19 cellular contexts compared by ENCODE assay signal in genomic region chr2:42284019-42284418, GRCh38.
DNase-seq lines count a peak whose midpoint lies in the region; ATAC-seq, FAIRE-seq and TF ChIP-seq lines count a peak whose summit lies in the region.
"Had no signal": no experiment of that assay in that cellular context is flagged by ENCODE, and none has a peak within 500 bp of the region (broad histone marks: within the 10 kb centered on the region; RNA-seq: fewer than 3 reads in every experiment).

No MANE protein-coding gene starts in this region.

- H2AK5ac ChIP-seq in IMR-90 (ENCODE audit: low read depth, low read length) (no peak overlapping the region), mesendoderm (ENCODE audit: low read length) (no peak overlapping the region)

- no peak overlapping the region for H2BK20ac ChIP-seq in IMR-90 (ENCODE audit: low read depth, low read length)

- H4K5ac ChIP-seq in IMR-90 (ENCODE audit: low read depth, low read length) = no peak overlapping the region
- no peak overlapping the region for H4K5ac ChIP-seq in mesendoderm (ENCODE audit: low read length)

- H3K56ac ChIP-seq in IMR-90 (ENCODE audit: extremely low read depth, insufficient read depth, low read length) (no peak overlapping the region), mesendoderm (ENCODE audit: low read length) (no peak overlapping the region)

- H3K27me3 ChIP-seq in IMR-90 (ENCODE audit: control insufficient read depth, insufficient read depth, low read length) (no peaks in the 10 kb centered on the region), mesendoderm (ENCODE audit: insufficient read depth, low read length, poor library complexity) (no peaks in the 10 kb centered on the region)
- H3K27me3 ChIP-seq: BE2C had no signal

- BruUV-seq in IMR-90 (replicated peaks; lab: Mats Ljungman, UMichigan) = no TSS peak

- no peak overlapping the region for H4K8ac ChIP-seq in IMR-90 (ENCODE audit: low read depth in 2 of 2, low read length in 2 of 2)
- H4K8ac ChIP-seq in mesendoderm (ENCODE audit: low read depth, low read length) = no peak overlapping the region

- H2AK9ac ChIP-seq in IMR-90 (replicated peaks; ENCODE audit: low read depth, low read length, poor library complexity) = no peak overlapping the region

- TF ChIP-seq POLR2A in A549 (IDR thresholded peaks at IDR 0.05; ENCODE audit: low read length) (no peak), IMR-90 (IDR thresholded peaks at IDR 0.05; ENCODE audit: low read depth, low read length) (no peak)

- no peak for TF ChIP-seq EP300 in A549 (IDR thresholded peaks at IDR 0.05)

- no peak overlapping the region for H4K91ac ChIP-seq in IMR-90 (ENCODE audit: insufficient read depth, low read depth, low read length)

- intact Hi-C loops in IMR-90 (cut with micrococcal nuclease) = no loop called here

- peaks cover 17% of the 10 kb centered on the region for H3K36me3 Mint-ChIP-seq in activated naive CD4-positive, alpha-beta T cell treated with anti-CD3 and anti-CD28 coated beads, Interleukin-2, amount 50 U/mL, for 24 hours
- H3K36me3 Mint-ChIP-seq in activated naive CD8-positive, alpha-beta T cell treated with anti-CD3 and anti-CD28 coated beads for 36 hours = peaks cover 18% of the 10 kb centered on the region
- peaks cover 27% of the 10 kb centered on the region for H3K36me3 Mint-ChIP-seq in type B pancreatic cell

- no peak overlapping the region for H3K14ac ChIP-seq in IMR-90 (replicated peaks; ENCODE audit: low read depth, low read length)

- dilution Hi-C loops in IMR-90 (cut with HindIII; ENCODE audit: low sequenced_read_pairs, unreplicated experiment) = no loop called here

- peaks cover 22% of the 10 kb centered on the region for H3K4me1 Mint-ChIP-seq in activated naive CD4-positive, alpha-beta T cell treated with anti-CD3 and anti-CD28 coated beads, Interleukin-2, amount 50 U/mL, for 24 hours
- H3K4me1 Mint-ChIP-seq in activated naive CD8-positive, alpha-beta T cell treated with anti-CD3 and anti-CD28 coated beads for 36 hours = peaks cover 20% of the 10 kb centered on the region
- peaks cover 6% of the 10 kb centered on the region for H3K4me1 Mint-ChIP-seq in type B pancreatic cell (ENCODE audit: unreplicated experiment)

- H3K27me3 Mint-ChIP-seq in activated naive CD4-positive, alpha-beta T cell treated with anti-CD3 and anti-CD28 coated beads, Interleukin-2, amount 50 U/mL, for 24 hours = no peaks in the 10 kb centered on the region
- no peaks in the 10 kb centered on the region for H3K27me3 Mint-ChIP-seq in activated naive CD8-positive, alpha-beta T cell treated with anti-CD3 and anti-CD28 coated beads for 36 hours
- H3K27me3 Mint-ChIP-seq in type B pancreatic cell = no peaks in the 10 kb centered on the region
- H3K27me3 Mint-ChIP-seq: CD4-positive, alpha-beta memory T cell had no signal

- H3K4me3 ChIP-seq in A549 (no peak overlapping the region), IMR-90 (ENCODE audit: insufficient read depth, low read depth, low read length) (no peak overlapping the region), mesendoderm (ENCODE audit: low read length) (no peak overlapping the region)
- H3K4me3 ChIP-seq: GM23248, HAP-1 had no signal

- 84% methylated on average over 6 of the region's 6 CpGs for WGBS in A549 (ENCODE audit: missing lambda C conversion rate)
- no CpG with 5 or more reads among the region's 6 CpGs for WGBS in IMR-90 (ENCODE audit: extremely low coverage in 2 of 2, insufficient read length in 1 of 2), 2 experiments
- WGBS in mesendoderm (ENCODE audit: extremely low coverage, insufficient coverage, low lambda C conversion rate) = no CpG with 5 or more reads among the region's 6 CpGs

- ATAC-seq in A549 (no peak), IMR-90 (ENCODE audit: low read depth) (no peak)

- CTCF ChIA-PET in A549 (lab: Yijun Ruan, JAX) = interaction anchor here (1.0 kb wide), 1 partner anchor 188 kb away, joined by 3 read pairs; no protein-coding TSS in a partner anchor
- CTCF ChIA-PET in IMR-90 (lab: Yijun Ruan, JAX) = no interaction called here

- H3K4me1 ChIP-seq in A549 (peaks cover 11% of the 10 kb centered on the region; the same call in 1 of the 3 replicates), IMR-90 (ENCODE audit: control insufficient read depth, insufficient read depth, low read length) (peaks cover 4% of the 10 kb centered on the region), mesendoderm (ENCODE audit: control insufficient read depth, low read depth, low read length) (no peaks in the 10 kb centered on the region)
- H3K4me1 ChIP-seq: BE2C, HAP-1 had no signal

- H2BK15ac ChIP-seq in IMR-90 (ENCODE audit: low read depth, low read length) = no peak overlapping the region
- H2BK15ac ChIP-seq in mesendoderm (replicated peaks; ENCODE audit: low read depth) = no peak overlapping the region

- H3K23ac ChIP-seq in IMR-90 (ENCODE audit: low read depth, low read length) (no peak overlapping the region), mesendoderm (ENCODE audit: low read length) (no peak overlapping the region)

- no peak overlapping the region for H3K18ac ChIP-seq in IMR-90 (ENCODE audit: low read depth, low read length)
- H3K18ac ChIP-seq in mesendoderm (ENCODE audit: low read length) = no peak overlapping the region

- FAIRE-seq in A549 (lab: Jason Lieb, UNC) = no peak
- FAIRE-seq: GM12892, GM18507 had no signal

- H2BK120ac ChIP-seq in IMR-90 (ENCODE audit: low read depth, low read length) (no peak overlapping the region), mesendoderm (ENCODE audit: low read depth, low read length) (no peak overlapping the region)

- DNase-seq in activated naive CD4-positive, alpha-beta T cell treated with Interleukin-2 at 50 U/mL for 16 hours = no peak
- no peak for DNase-seq in A549 (ENCODE audit: low read depth in 1 of 2, low spot score in 1 of 2)
- no peak for DNase-seq in IMR-90
- no peak for DNase-seq in activated naive CD8-positive, alpha-beta T cell treated with anti-CD3 and anti-CD28 coated beads for 36 hours
- DNase-seq in KBM-7 = no peak
- no peak for DNase-seq in mesendoderm
- DNase-seq in type B pancreatic cell (ENCODE audit: extremely low spot score, unreplicated experiment) = no peak
- DNase-seq: ACHN; BE2C; C1 segment of cervical spinal cord; CD4-positive, alpha-beta memory T cell; DMS153; DMS79; GDM1; GM23248 had no signal

- H4K20me1 ChIP-seq in IMR-90 (ENCODE audit: insufficient read depth, low read length) = no peaks in the 10 kb centered on the region

- H3K9me3 ChIP-seq in A549 = no peaks in the 10 kb centered on the region
- no peaks in the 10 kb centered on the region for H3K9me3 ChIP-seq in IMR-90 (ENCODE audit: control insufficient read depth, insufficient read depth, low read length)
- H3K9me3 ChIP-seq: BE2C, HAP-1 had no signal

- peaks cover 12% of the 10 kb centered on the region for H3K36me3 ChIP-seq in IMR-90 (ENCODE audit: control insufficient read depth, insufficient read depth, low read length)
- H3K36me3 ChIP-seq in mesendoderm (ENCODE audit: control insufficient read depth, insufficient read depth, low read length) = no peaks in the 10 kb centered on the region

- peak overlapping the region; percentile 32 for H3K27ac Mint-ChIP-seq in activated naive CD4-positive, alpha-beta T cell treated with anti-CD3 and anti-CD28 coated beads, Interleukin-2, amount 50 U/mL, for 24 hours
- peak overlapping the region; percentile 45 for H3K27ac Mint-ChIP-seq in activated naive CD8-positive, alpha-beta T cell treated with anti-CD3 and anti-CD28 coated beads for 36 hours
- no peak overlapping the region for H3K27ac Mint-ChIP-seq in type B pancreatic cell

- H3K9me3 Mint-ChIP-seq in activated naive CD4-positive, alpha-beta T cell treated with anti-CD3 and anti-CD28 coated beads, Interleukin-2, amount 50 U/mL, for 24 hours = no peaks in the 10 kb centered on the region
- no peaks in the 10 kb centered on the region for H3K9me3 Mint-ChIP-seq in activated naive CD8-positive, alpha-beta T cell treated with anti-CD3 and anti-CD28 coated beads for 36 hours
- H3K9me3 Mint-ChIP-seq in type B pancreatic cell = no peaks in the 10 kb centered on the region
- H3K9me3 Mint-ChIP-seq: CD4-positive, alpha-beta memory T cell had no signal

- no peak overlapping the region for H2BK5ac ChIP-seq in IMR-90 (ENCODE audit: low read depth, low read length, poor library complexity, severe bottlenecking)
- H2BK5ac ChIP-seq in mesendoderm (ENCODE audit: low read length) = no peak overlapping the region

- H3K79me2 ChIP-seq in mesendoderm (ENCODE audit: control insufficient read depth, insufficient read depth, low read length) = no peaks in the 10 kb centered on the region

- H3K4me3 Mint-ChIP-seq in activated naive CD4-positive, alpha-beta T cell treated with anti-CD3 and anti-CD28 coated beads, Interleukin-2, amount 50 U/mL, for 24 hours = no peak overlapping the region
- H3K4me3 Mint-ChIP-seq in activated naive CD8-positive, alpha-beta T cell treated with anti-CD3 and anti-CD28 coated beads for 36 hours = no peak overlapping the region
- H3K4me3 Mint-ChIP-seq in type B pancreatic cell = no peak overlapping the region
- H3K4me3 Mint-ChIP-seq: CD4-positive, alpha-beta memory T cell had no signal

- in situ Hi-C loops in IMR-90 (cut with MboI; ENCODE audit: low sequenced_read_pairs) (no loop called here), KBM-7 (cut with MboI; ENCODE audit: low pct_unique_long_range_greater_than_20kb, low sequenced_read_pairs) (no loop called here)

- H3K9me1 ChIP-seq in IMR-90 (ENCODE audit: insufficient read depth, low read length) = no peaks in the 10 kb centered on the region

- H3K79me1 ChIP-seq in IMR-90 (ENCODE audit: low read depth in 1 of 2, low read length in 2 of 2) = peaks cover 3 to 6% of the 10 kb centered on the region in 2 experiments; a peak in 2 of 4 replicates
- H3K79me1 ChIP-seq in mesendoderm (ENCODE audit: low read length) = no peaks in the 10 kb centered on the region

- H3K4ac ChIP-seq in IMR-90 (ENCODE audit: low read depth, low read length) (no peak overlapping the region), mesendoderm (ENCODE audit: low read depth, low read length) (no peak overlapping the region)

- no peak overlapping the region for H3K27ac ChIP-seq in A549
- H3K27ac ChIP-seq in IMR-90 (ENCODE audit: insufficient read depth, low read length) = no peak overlapping the region
- H3K27ac ChIP-seq in mesendoderm (ENCODE audit: low read depth, low read length) = no peak overlapping the region
- H3K27ac ChIP-seq: GM23248 had no signal

- POLR2A ChIA-PET in A549 (lab: Yijun Ruan, JAX) (no interaction called here), IMR-90 (lab: Charles Lee; ENCODE audit: unreplicated experiment) (no interaction called here)

- H3K9ac ChIP-seq in IMR-90 (ENCODE audit: low read depth, low read length) (no peak overlapping the region), mesendoderm (ENCODE audit: low read length) (no peak overlapping the region)
- H3K9ac ChIP-seq: GM23248 had no signal

- TF ChIP-seq RAD21 in A549 (conservative IDR thresholded peaks at IDR 0.05 in 1 of 2, IDR thresholded peaks at IDR 0.05 in 1 of 2) (no peak), IMR-90 (IDR thresholded peaks at IDR 0.05; ENCODE audit: low read length) (no peak)

- no peak overlapping the region for H2AFZ ChIP-seq in IMR-90 (replicated peaks; ENCODE audit: low read length, poor library complexity)
- H2AFZ ChIP-seq: GM23248 had no signal

- TF ChIP-seq CTCF in A549 (IDR thresholded peaks at IDR 0.05) = no peak
- TF ChIP-seq CTCF in IMR-90 (conservative IDR thresholded peaks at IDR 0.05; ENCODE audit: low read depth, low read length) = no peak
- TF ChIP-seq CTCF in type B pancreatic cell (conservative IDR thresholded peaks at IDR 0.05) = no peak

- H3K4me2 ChIP-seq in A549 (no peak overlapping the region), IMR-90 (ENCODE audit: low read depth, low read length) (no peak overlapping the region), mesendoderm (ENCODE audit: low read length) (no peak overlapping the region)
